1 cellular context compared by ENCODE assay signal in genomic region chr16:71883849-71884638, GRCh38.
A peak's percentile ranks its signal among the peaks of the same experiment; 100 is the strongest.
TF ChIP-seq lines count a peak whose summit lies in the region.

Gene ZNF821 (minus strand): TSS chr16:71884182. CDS start chr16:71879946, 4,236 bp downstream.

TF ChIP-seq in K562, 482 proteins besides CTCF, POLR2A, EP300 and RAD21 (continued from another document and continues in another):
- no peak for TF ChIP-seq RERE (CRISPR knock-in tag; IDR thresholded peaks at IDR 0.05; ENCODE audit: borderline replicate concordance)
- no peak for TF ChIP-seq HSF4 (CRISPR knock-in tag; IDR thresholded peaks at IDR 0.05; ENCODE audit: borderline replicate concordance)
- TF ChIP-seq ERF (CRISPR knock-in tag; IDR thresholded peaks at IDR 0.05), result 0 out of 2 replicates have a peak, but pooled peaks have one; percentile 27
- TF ChIP-seq RUNX1 (IDR thresholded peaks at IDR 0.05; ENCODE audit: low read depth), result no peak
- no peak for TF ChIP-seq DACH1 (IDR thresholded peaks at IDR 0.05; ENCODE audit: partially characterized antibody)
- TF ChIP-seq ID3 (CRISPR knock-in tag; IDR thresholded peaks at IDR 0.05), result no peak
- TF ChIP-seq ID3 (tag; IDR thresholded peaks at IDR 0.05), result peak; percentile 69
- TF ChIP-seq TEAD1 (CRISPR knock-in tag; IDR thresholded peaks at IDR 0.05), result no peak
- TF ChIP-seq ZNF507 (tag; conservative IDR thresholded peaks at IDR 0.05), result no peak
- no peak for TF ChIP-seq ZNF280A (IDR thresholded peaks at IDR 0.05; ENCODE audit: low read depth, partially characterized antibody)
- TF ChIP-seq FOXP1 (CRISPR knock-in tag; IDR thresholded peaks at IDR 0.05), result no peak
- no peak for TF ChIP-seq MAFF (IDR thresholded peaks at IDR 0.05; ENCODE audit: low read length)
- no peak for TF ChIP-seq NUFIP1 (IDR thresholded peaks at IDR 0.05; ENCODE audit: partially characterized antibody)
- TF ChIP-seq ZNF561 (CRISPR knock-in tag; conservative IDR thresholded peaks at IDR 0.05), result no peak
- no peak for TF ChIP-seq SRSF3 (IDR thresholded peaks at IDR 0.05; ENCODE audit: insufficient read depth, low read length)
- no peak for TF ChIP-seq USF1 (CRISPR knock-in tag; IDR thresholded peaks at IDR 0.05)
- no peak for TF ChIP-seq ZNF224 (CRISPR knock-in tag; IDR thresholded peaks at IDR 0.05)
- TF ChIP-seq PREB (CRISPR knock-in tag; IDR thresholded peaks at IDR 0.05), result no peak
- TF ChIP-seq BACH1 (tag; IDR thresholded peaks at IDR 0.05), result no peak
- no peak for TF ChIP-seq RAD51 (IDR thresholded peaks at IDR 0.05; ENCODE audit: borderline replicate concordance, low read depth)
- no peak for TF ChIP-seq CBX8 (IDR thresholded peaks at IDR 0.05; ENCODE audit: borderline replicate concordance, extremely low read depth, low read depth, low read length, poor library complexity, severe bottlenecking)
- no peak for TF ChIP-seq POLR3A (IDR thresholded peaks at IDR 0.05; ENCODE audit: borderline replicate concordance, extremely low read depth, insufficient read depth, insufficient read length)
- TF ChIP-seq ZNF511 (CRISPR knock-in tag; IDR thresholded peaks at IDR 0.05), result no peak
- TF ChIP-seq ZNF174 (CRISPR knock-in tag; IDR thresholded peaks at IDR 0.05), result no peak
- TF ChIP-seq FOXJ2 (tag; IDR thresholded peaks at IDR 0.05), result 0 out of 2 replicates have a peak, but pooled peaks have one; percentile 71
- TF ChIP-seq WHSC1 (IDR thresholded peaks at IDR 0.05; ENCODE audit: low read length), result no peak
- TF ChIP-seq E2F6 (IDR thresholded peaks at IDR 0.05; ENCODE audit: borderline replicate concordance in 1 of 2, extremely low read depth in 1 of 2, insufficient read depth in 1 of 2, insufficient read length in 1 of 2, low read depth in 1 of 2, low read length in 1 of 2, poor library complexity in 1 of 2, severe bottlenecking in 1 of 2), result peak in 1 of 2 experiments; percentile 9
- TF ChIP-seq ETS2 (tag; IDR thresholded peaks at IDR 0.05; ENCODE audit: borderline replicate concordance, poor library complexity, severe bottlenecking), result no peak
- TF ChIP-seq GTF2A2 (tag; IDR thresholded peaks at IDR 0.05), result no peak
- TF ChIP-seq HINFP (tag; conservative IDR thresholded peaks at IDR 0.05; ENCODE audit: low read depth), result no peak
- TF ChIP-seq ZC3H8 (IDR thresholded peaks at IDR 0.05), result no peak
- no peak for TF ChIP-seq ELF2 (CRISPR knock-in tag; IDR thresholded peaks at IDR 0.05)
- TF ChIP-seq PTRF (tag; IDR thresholded peaks at IDR 0.05), result no peak
- TF ChIP-seq CCAR2 (IDR thresholded peaks at IDR 0.05; ENCODE audit: low read depth, low read length), result no peak
- peak; percentile 81 for TF ChIP-seq PRDM10 (IDR thresholded peaks at IDR 0.05; ENCODE audit: partially characterized antibody)
- TF ChIP-seq MAFK (IDR thresholded peaks at IDR 0.05; ENCODE audit: low read length), result no peak
- TF ChIP-seq CSDE1 (IDR thresholded peaks at IDR 0.05), result no peak
- no peak for TF ChIP-seq NR2C2 (CRISPR knock-in tag; IDR thresholded peaks at IDR 0.05)
- TF ChIP-seq NR2C2 (tag; IDR thresholded peaks at IDR 0.05), result peak; percentile 25; the same call in 1 of the 2 replicates
- no peak for TF ChIP-seq FOXK1 (CRISPR knock-in tag; IDR thresholded peaks at IDR 0.05; ENCODE audit: borderline replicate concordance)
- peak; percentile 17; the same call in 1 of the 2 replicates for TF ChIP-seq ELF1 (tag; IDR thresholded peaks at IDR 0.05)
- no peak for TF ChIP-seq HNRNPL (IDR thresholded peaks at IDR 0.05; ENCODE audit: low read depth, low read length)
- TF ChIP-seq TSHZ1 (CRISPR knock-in tag; IDR thresholded peaks at IDR 0.05), result no peak
- TF ChIP-seq CREM (IDR thresholded peaks at IDR 0.05; ENCODE audit: low read depth), result 0 out of 2 replicates have a peak, but pooled peaks have one; percentile 11
- no peak for TF ChIP-seq HMG20B (CRISPR knock-in tag; IDR thresholded peaks at IDR 0.05)
- TF ChIP-seq POLR2G (IDR thresholded peaks at IDR 0.05; ENCODE audit: low read depth, low read length), result peak; percentile 79
- TF ChIP-seq SNRNP70 (optimal IDR thresholded peaks at IDR 0.05; ENCODE audit: low read depth, low read length), result no peak
- TF ChIP-seq RBM15 (IDR thresholded peaks at IDR 0.05; ENCODE audit: insufficient read depth, low read length), result no peak
- TF ChIP-seq SMARCA5 (IDR thresholded peaks at IDR 0.05), result no peak
